In the genomic region with DNA sequence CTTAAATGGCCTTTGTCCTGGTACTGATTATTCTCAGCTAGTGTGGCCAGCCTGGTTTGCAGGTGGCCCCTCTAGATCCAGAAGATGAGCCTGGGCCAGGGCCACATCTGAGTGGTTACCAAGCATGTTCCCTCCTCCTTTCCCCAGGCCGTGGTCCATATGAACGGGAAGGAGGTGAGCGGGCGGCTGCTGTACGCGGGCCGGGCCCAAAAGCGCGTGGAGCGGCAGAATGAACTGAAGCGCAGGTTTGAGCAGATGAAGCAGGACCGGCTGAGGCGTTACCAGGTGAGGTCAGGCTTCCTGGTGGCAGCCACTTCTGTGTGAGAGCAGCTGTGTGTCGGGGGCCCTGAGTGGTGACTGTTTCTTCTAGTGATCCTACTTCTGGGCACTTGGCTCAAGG, we compare ENCODE assay signal across 1 cellular context.
TF ChIP-seq lines count a peak whose summit lies in the region.

No MANE protein-coding gene starts in this region.

TF ChIP-seq in HepG2, 621 proteins besides CTCF, POLR2A, EP300 and RAD21:
- TF ChIP-seq ZNF768 (CRISPR knock-in tag; IDR thresholded peaks at IDR 0.05) = 0 out of 2 replicates have a peak, but pooled peaks have one; percentile 26
- TF ChIP-seq ZNF75D (CRISPR knock-in tag; IDR thresholded peaks at IDR 0.05; ENCODE audit: borderline replicate concordance) = no peak
- TF ChIP-seq, protein P1, sequence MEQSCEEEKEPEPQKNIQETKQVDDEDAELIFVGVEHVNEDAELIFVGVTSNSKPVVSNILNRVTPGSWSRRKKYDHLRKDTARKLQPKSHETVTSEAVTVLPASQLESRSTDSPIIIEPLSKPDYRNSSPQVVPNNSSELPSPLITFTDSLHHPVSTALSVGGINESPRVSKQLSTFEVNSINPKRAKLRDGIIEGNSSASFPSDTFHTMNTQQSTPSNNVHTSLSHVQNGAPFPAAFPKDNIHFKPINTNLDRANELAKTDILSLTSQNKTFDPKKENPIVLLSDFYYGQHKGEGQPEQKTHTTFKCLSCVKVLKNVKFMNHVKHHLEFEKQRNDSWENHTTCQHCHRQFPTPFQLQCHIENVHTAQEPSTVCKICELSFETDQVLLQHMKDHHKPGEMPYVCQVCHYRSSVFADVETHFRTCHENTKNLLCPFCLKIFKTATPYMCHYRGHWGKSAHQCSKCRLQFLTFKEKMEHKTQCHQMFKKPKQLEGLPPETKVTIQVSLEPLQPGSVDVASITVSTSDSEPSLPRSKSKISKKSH (CRISPR knock-in tag; IDR thresholded peaks at IDR 0.05; ENCODE audit: borderline replicate concordance) = peak; percentile 67; the same call in 1 of the 2 replicates
TF ChIP-seq in HepG2: peak in this region for 2.
